8 cellular contexts compared by ENCODE assay signal in the genomic region with DNA sequence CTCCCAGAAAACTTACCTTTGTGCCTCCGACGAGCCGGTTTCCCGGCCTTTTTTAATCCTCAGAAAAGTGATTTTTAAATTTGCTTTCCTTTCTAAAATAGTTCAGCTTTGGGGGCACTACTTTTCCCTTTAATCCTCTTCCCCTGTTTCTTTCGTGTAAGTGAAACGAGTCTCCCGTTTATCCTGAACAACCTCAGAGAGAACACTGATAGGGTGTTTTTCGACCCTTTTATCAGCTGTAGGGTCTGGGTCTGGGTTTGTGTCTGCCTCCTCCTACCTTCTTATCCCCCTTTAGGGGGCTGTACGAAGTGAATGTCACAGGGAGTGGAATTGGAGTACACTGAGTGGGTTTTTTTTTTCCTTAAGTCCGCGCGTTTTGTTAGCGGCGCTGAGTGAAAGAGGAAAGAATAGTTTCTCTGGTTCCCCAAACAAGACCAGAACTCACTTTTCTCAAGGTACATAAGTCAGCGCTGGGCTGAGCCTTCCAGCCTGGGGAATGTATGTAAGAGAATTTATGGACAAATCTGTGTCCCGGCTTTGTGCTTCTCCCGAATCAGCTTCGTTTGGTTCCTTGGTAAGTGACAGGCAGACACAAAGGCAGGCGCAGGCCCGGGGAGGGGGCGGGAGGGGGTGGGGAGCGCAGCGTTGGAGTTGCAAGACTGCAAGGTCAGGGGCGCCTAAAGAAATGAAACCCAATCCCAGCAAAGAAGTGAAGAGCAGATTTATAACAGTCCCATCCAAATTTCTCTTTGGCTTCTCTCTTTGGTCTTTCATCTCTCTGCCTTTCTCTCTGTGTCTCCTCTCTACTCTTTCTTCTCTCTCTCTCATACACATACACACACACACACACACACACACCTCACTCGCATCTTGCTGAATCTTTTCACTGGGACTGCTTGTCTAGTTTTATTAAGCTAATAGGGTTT. TPM values are rescaled to one million over a fixed set of nuclear protein-coding genes. Genes with fewer than 3 reads are reported as not detected.
DNase-seq lines count a peak whose midpoint lies in the region; ATAC-seq, FAIRE-seq and TF ChIP-seq lines count a peak whose summit lies in the region.

No MANE protein-coding gene starts in this region.

- H3K9me3 Mint-ChIP-seq in mesothelial cell of epicardium, result no peaks in the 10 kb centered on the region

- peaks cover 37% of the 10 kb centered on the region for H3K4me1 Mint-ChIP-seq in mesothelial cell of epicardium

- peak overlapping the region; percentile 98 for H3K27ac ChIP-seq in endothelial cell of umbilical vein (ENCODE audit: insufficient read depth, low read depth, low read length)

- peak; percentile 10 to 14 for DNase-seq in NCI-H187 (lab: John Stamatoyannopoulos, UW)
- DNase-seq in NCI-H187 treated with DMSO at 0.1 percent for 48 hours (lab: John Stamatoyannopoulos, UW), result no peak
- peak; percentile 10 for DNase-seq in NCI-H128 (lab: John Stamatoyannopoulos, UW; ENCODE audit: unreplicated experiment)
- peak; percentile 71 for DNase-seq in activated CD8-positive, alpha-beta memory T cell treated with anti-CD3 and anti-CD28 coated beads for 24 hours
- DNase-seq in endothelial cell of umbilical vein (ENCODE audit: low read depth, low spot score), result peak; percentile 74
- no peak for DNase-seq in mesothelial cell of epicardium (ENCODE audit: low spot score in 2 of 2, unreplicated experiment in 2 of 2)
- peak; percentile 78 for DNase-seq in superior temporal gyrus (ENCODE audit: extremely low spot score)

- H3K36me3 ChIP-seq in endothelial cell of umbilical vein (ENCODE audit: control insufficient read depth in 2 of 2, extremely low read depth in 1 of 2, insufficient read depth in 2 of 2, low read length in 2 of 2), result no peaks in the 10 kb centered on the region

- dilution Hi-C loops in endothelial cell of umbilical vein (cut with MboI; ENCODE audit: extremely low pct_ligation_motif_present, low sequenced_read_pairs), result no loop called here

- peak overlapping the region; percentile 99 for H3K9ac ChIP-seq in endothelial cell of umbilical vein (replicated peaks; ENCODE audit: extremely low read depth, insufficient read depth, low read length)

- ATAC-seq in GM18868 (IDR thresholded peaks at IDR 0.05; ENCODE audit: unreplicated experiment), result no peak

- no peaks in the 10 kb centered on the region for H3K9me3 ChIP-seq in endothelial cell of umbilical vein (replicated peaks; ENCODE audit: control insufficient read depth, insufficient read depth, low read length)

- H3K27me3 Mint-ChIP-seq in mesothelial cell of epicardium (ENCODE audit: low read depth), result peaks cover 3% of the 10 kb centered on the region

- H3K4me3 Mint-ChIP-seq in mesothelial cell of epicardium, result peak overlapping the region; percentile 91

- POLR2A ChIA-PET in endothelial cell of umbilical vein (lab: Charles Lee), result interaction anchor here (0.6 to 0.7 kb wide), 3 partner anchors 30 to 561 kb away, joined by 3 to 5 read pairs (median 4); a partner anchor contains a TSS

- no peak for FAIRE-seq in endothelial cell of umbilical vein (lab: Jason Lieb, UNC)

- H3K4me3 ChIP-seq in endothelial cell of umbilical vein (replicated peaks in 1 of 3; ENCODE audit: insufficient read depth in 1 of 3, low read depth in 1 of 3, low read length in 3 of 3), result peak overlapping the region; percentile 79 to 100 (median 100)

- H3K27me3 ChIP-seq in endothelial cell of umbilical vein (ENCODE audit: control insufficient read depth in 2 of 2, insufficient read depth in 2 of 2, low read length in 2 of 2), result no peaks in the 10 kb centered on the region

- TSS peak; percentile 46 for BruUV-seq in endothelial cell of umbilical vein (replicated peaks; lab: Mats Ljungman, UMichigan)

- H3K4me2 ChIP-seq in endothelial cell of umbilical vein (ENCODE audit: insufficient read depth, low read length), result peak overlapping the region; percentile 100

- peak overlapping the region; percentile 87 for H2AFZ ChIP-seq in endothelial cell of umbilical vein (ENCODE audit: low read depth, low read length)

- intact Hi-C loops in endothelial cell of umbilical vein (cut with micrococcal nuclease), result loop anchor here (1.0 to 10.0 kb wide), 5 partner anchors 50 to 561 kb away; a partner anchor contains a TSS

- TF ChIP-seq POLR2A in endothelial cell of umbilical vein (IDR thresholded peaks at IDR 0.05; ENCODE audit: low read depth, low read length), result no peak

- CTCF ChIA-PET in endothelial cell of umbilical vein (lab: Charles Lee), result interaction anchor here (1.0 to 2.4 kb wide), 4 partner anchors 47 to 326 kb away, joined by 3 to 21 read pairs (median 5); a partner anchor contains a TSS

- no peaks in the 10 kb centered on the region for H3K36me3 Mint-ChIP-seq in mesothelial cell of epicardium

- H4K20me1 ChIP-seq in endothelial cell of umbilical vein (replicated peaks; ENCODE audit: control insufficient read depth, extremely low read depth, insufficient read depth, low read length), result peaks cover 4% of the 10 kb centered on the region

- peaks cover 23% of the 10 kb centered on the region for H3K4me1 ChIP-seq in endothelial cell of umbilical vein (ENCODE audit: control insufficient read depth, extremely low read depth, insufficient read depth, low read length)

- TF ChIP-seq CTCF in endothelial cell of umbilical vein (IDR thresholded peaks at IDR 0.05; ENCODE audit: extremely low read depth in 1 of 2, insufficient read depth in 1 of 2, low read depth in 1 of 2, low read length in 2 of 2) (no peak), mesothelial cell of epicardium (IDR thresholded peaks at IDR 0.05; ENCODE audit: unreplicated experiment) (no peak)

- H3K79me2 ChIP-seq in endothelial cell of umbilical vein (ENCODE audit: control insufficient read depth, insufficient read depth, low read length), result peaks cover 43% of the 10 kb centered on the region

- no peaks in the 10 kb centered on the region for H3K9me1 ChIP-seq in endothelial cell of umbilical vein (replicated peaks; ENCODE audit: control insufficient read depth, extremely low read depth, insufficient read depth, low read length)

- peak overlapping the region; percentile 94 for H3K27ac Mint-ChIP-seq in mesothelial cell of epicardium

TF ChIP-seq in endothelial cell of umbilical vein, 7 proteins besides CTCF, POLR2A, EP300 and RAD21:
- TF ChIP-seq POLR2AphosphoS5 (IDR thresholded peaks at IDR 0.05; ENCODE audit: insufficient read depth, low read depth, low read length) (no peak), EZH2 (IDR thresholded peaks at IDR 0.05; ENCODE audit: borderline replicate concordance, low read depth, low read length, severe bottlenecking) (no peak), FOS (IDR thresholded peaks at IDR 0.05; ENCODE audit: borderline replicate concordance, insufficient read depth, low read length) (no peak), GATA2 (IDR thresholded peaks at IDR 0.05; ENCODE audit: insufficient read depth, insufficient read length, low read depth, low read length) (no peak)
- TF ChIP-seq, protein P1, sequence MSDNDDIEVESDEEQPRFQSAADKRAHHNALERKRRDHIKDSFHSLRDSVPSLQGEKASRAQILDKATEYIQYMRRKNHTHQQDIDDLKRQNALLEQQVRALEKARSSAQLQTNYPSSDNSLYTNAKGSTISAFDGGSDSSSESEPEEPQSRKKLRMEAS (IDR thresholded peaks at IDR 0.05; ENCODE audit: insufficient read depth, insufficient read length), result no peak

RNA-seq across cellular contexts. Expression of a gene that starts 0.8 kb away (rescaled TPM):
- 17.5 and 19.8 TPM in 2 replicates for total RNA-seq in endothelial cell of umbilical vein
- 4.7 and 4.8 TPM in 2 replicates for polyA plus RNA-seq in endothelial cell of umbilical vein
- 5.1 and 5.3 TPM in 2 replicates for polyA plus RNA-seq in endothelial cell of umbilical vein (2011; cell fraction: cytosol; rRNA removed)
- 24.8 and 26.3 TPM in 2 replicates for polyA plus RNA-seq in endothelial cell of umbilical vein (2011; cell fraction: nucleus; rRNA removed)
- 5.3 and 7.7 TPM in 2 replicates for polyA plus RNA-seq in endothelial cell of umbilical vein (2012)
- 28.4 and 40.4 TPM in 2 replicates for polyA minus RNA-seq in endothelial cell of umbilical vein
- 7.4 TPM for polyA minus RNA-seq in endothelial cell of umbilical vein (2011; cell fraction: cytosol; rRNA and poly(A)+ RNA removed)
- 96.0 and 115 TPM in 2 replicates for polyA minus RNA-seq in endothelial cell of umbilical vein (2011; cell fraction: nucleus; rRNA and poly(A)+ RNA removed)
- 42.1 to 43.3 TPM (median 42.5 TPM) in 3 replicates for total RNA-seq in mesothelial cell of epicardium

Comparison
In these comparisons a context has a peak if more than half of its experiments do, and no peak if none do; other contexts are left out.
1. DNase-seq: peak in NCI-H187 (2 of 2), NCI-H128 (single experiment), activated CD8-positive, alpha-beta memory T cell treated with anti-CD3 and anti-CD28 coated beads for 24 hours (single experiment), endothelial cell of umbilical vein (single experiment) and superior temporal gyrus (single experiment); none in NCI-H187 treated with DMSO at 0.1 percent for 48 hours (single experiment) and mesothelial cell of epicardium (0 of 2).